1 cellular context compared by ENCODE assay signal in the genomic region with DNA sequence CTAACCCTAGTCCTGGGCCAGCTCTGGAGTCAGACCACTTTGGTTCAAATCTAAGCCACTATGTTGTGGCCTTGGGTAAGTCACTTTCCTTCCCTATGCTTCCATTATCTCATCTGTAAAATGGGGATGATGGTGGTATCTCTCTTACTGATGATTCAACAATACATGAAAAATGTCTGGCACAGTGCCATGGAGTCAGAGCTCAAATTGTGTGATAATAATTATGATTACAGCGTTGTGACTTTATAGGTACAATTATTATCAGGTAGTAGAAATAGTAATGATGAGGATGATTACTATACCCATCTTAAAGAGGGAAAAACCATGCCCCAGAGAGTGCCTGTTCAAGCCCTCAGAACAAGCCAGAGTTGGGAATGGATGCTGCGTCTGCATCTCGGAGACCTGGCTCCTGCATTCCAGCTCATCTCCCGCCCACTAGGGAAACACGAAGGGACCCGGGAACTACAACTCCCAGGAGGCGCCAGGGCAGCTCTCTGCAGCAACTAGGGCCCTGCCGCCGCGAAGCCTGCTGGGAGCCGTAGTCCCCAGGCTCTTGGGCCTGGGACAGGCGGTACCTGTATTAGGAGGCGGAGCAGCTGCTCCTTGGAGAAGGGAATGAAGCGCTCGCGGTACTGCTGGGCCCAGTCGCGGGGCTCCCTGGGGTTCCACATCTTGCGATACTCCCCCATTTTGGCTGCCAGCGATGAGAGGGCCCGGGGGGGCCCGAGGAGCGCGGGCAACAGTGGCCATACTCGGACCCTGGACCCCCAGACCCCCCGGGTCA.
A peak's percentile ranks its signal among the peaks of the same experiment; 100 is the strongest.
TF ChIP-seq lines count a peak whose summit lies in the region.

No MANE protein-coding gene starts in this region.

TF ChIP-seq in GM23338, 12 proteins besides CTCF, POLR2A, EP300 and RAD21:
- TF ChIP-seq, protein P1, sequence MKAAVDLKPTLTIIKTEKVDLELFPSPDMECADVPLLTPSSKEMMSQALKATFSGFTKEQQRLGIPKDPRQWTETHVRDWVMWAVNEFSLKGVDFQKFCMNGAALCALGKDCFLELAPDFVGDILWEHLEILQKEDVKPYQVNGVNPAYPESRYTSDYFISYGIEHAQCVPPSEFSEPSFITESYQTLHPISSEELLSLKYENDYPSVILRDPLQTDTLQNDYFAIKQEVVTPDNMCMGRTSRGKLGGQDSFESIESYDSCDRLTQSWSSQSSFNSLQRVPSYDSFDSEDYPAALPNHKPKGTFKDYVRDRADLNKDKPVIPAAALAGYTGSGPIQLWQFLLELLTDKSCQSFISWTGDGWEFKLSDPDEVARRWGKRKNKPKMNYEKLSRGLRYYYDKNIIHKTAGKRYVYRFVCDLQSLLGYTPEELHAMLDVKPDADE (IDR thresholded peaks at IDR 0.05) = peak; percentile 96
- no peak for TF ChIP-seq ZNF114 (CRISPR knock-in tag; IDR thresholded peaks at IDR 0.05)
- peak; percentile 57; the same call in 1 of the 2 replicates for TF ChIP-seq POLR2AphosphoS5 (IDR thresholded peaks at IDR 0.05; ENCODE audit: low read depth)
- no peak for TF ChIP-seq EZH2phosphoT487 (IDR thresholded peaks at IDR 0.05; ENCODE audit: unreplicated experiment)
- peak; percentile 46 for TF ChIP-seq CREB1 (CRISPR knock-in tag; IDR thresholded peaks at IDR 0.05; ENCODE audit: low read depth)
TF ChIP-seq in GM23338: peak in this region for 3.
